ENCODE assay signal across 20 cellular contexts in the genomic region with DNA sequence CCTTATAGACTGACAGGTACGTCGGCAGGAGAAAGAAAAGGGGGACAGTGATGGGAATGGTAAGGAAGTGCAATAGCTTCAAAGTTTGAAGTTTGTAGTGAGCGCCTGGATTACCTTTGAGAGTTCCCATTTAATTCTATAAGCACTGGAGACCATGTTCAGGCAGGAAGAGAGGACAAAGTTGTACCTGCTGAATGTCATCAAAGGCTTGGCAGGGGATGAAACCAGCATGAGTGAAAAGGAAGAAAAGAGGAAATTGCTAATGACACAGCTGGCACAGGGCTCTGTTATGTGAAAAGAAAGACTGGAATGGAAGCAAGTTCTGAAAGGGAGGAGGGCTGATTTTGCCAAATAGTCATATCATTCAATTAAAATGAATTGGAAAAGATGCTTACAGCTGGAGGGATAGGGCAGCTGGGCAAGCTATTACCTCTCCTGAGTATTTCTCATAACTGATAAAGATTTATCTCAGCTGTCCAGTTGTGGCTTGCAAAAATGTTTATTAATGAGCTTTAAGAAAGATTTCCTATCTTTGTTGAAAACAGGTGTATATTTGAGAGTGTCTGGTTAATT.
"Had no signal": no experiment of that assay in that cellular context is flagged by ENCODE, and none has a peak within 500 bp of the region (broad histone marks: within the 10 kb centered on the region; RNA-seq: fewer than 3 reads in every experiment).

No MANE protein-coding gene starts in this region.

- DNase-seq: activated CD4-positive, alpha-beta T cell treated with anti-CD3 and anti-CD28 coated beads, Interleukin-2, amount 10 ng/mL, durations not matched to agents 7 days and 5 days; activated CD4-positive, CD25-positive, alpha-beta regulatory T cell; activated CD8-positive, alpha-beta memory T cell treated with anti-CD3 and anti-CD28 coated beads, Interleukin-2, amount 50 U/mL, for 48 hours; activated gamma-delta T cell; activated T-cell treated with anti-CD3 and anti-CD28 coated beads, Interleukin-2, amount 50 U/mL, for 72 hours; amniotic stem cell; brain microvascular endothelial cell; cerebellar nuclear complex; effector memory CD8-positive, alpha-beta T cell; left ventricle myocardium superior; mesenchymal stem cell; occipital lobe; right cardiac atrium; small intestine; stimulated activated CD4-positive, alpha-beta T cell treated with anti-CD3 and anti-CD28 coated beads, Interleukin-4, amount 100 ng/mL, for 24 hours; stimulated activated naive CD4-positive, alpha-beta T cell; SW 1271; transverse colon had no signal

- H3K27ac ChIP-seq: brain microvascular endothelial cell, gastroesophageal sphincter, transverse colon had no signal

- H3K36me3 ChIP-seq: brain microvascular endothelial cell, gastroesophageal sphincter, transverse colon had no signal

- H3K9me3 ChIP-seq: gastroesophageal sphincter, transverse colon had no signal

- H3K27me3 ChIP-seq: brain microvascular endothelial cell, gastroesophageal sphincter, transverse colon had no signal

- H3K4me3 ChIP-seq: gastroesophageal sphincter, transverse colon had no signal

- ATAC-seq: activated T-cell treated with anti-CD3 and anti-CD28 coated beads, Interleukin-2, amount 50 U/mL, for 72 hours; effector memory CD8-positive, alpha-beta T cell; gastroesophageal sphincter; left ventricle myocardium superior; natural killer cell treated with Interleukin-12 subunit alpha and Interleukin-12 subunit beta and Interleukin-15 and Interleukin-18, amount 100 ng/mL, for 72 hours; right cardiac atrium had no signal
